Comparison of ENCODE assay signal across 9 cellular contexts in genomic region chr6:30955367-30956042, GRCh38. TPM values are rescaled to one million over a fixed set of nuclear protein-coding genes. Genes with fewer than 3 reads are reported as not detected.
A peak's percentile ranks its signal among the peaks of the same experiment; 100 is the strongest.
DNase-seq lines count a peak whose midpoint lies in the region; ATAC-seq, FAIRE-seq and TF ChIP-seq lines count a peak whose summit lies in the region.
"Had no signal": no experiment of that assay in that cellular context is flagged by ENCODE, and none has a peak within 500 bp of the region (broad histone marks: within the 10 kb centered on the region; RNA-seq: fewer than 3 reads in every experiment).

No MANE protein-coding gene starts in this region.

- H3K27ac ChIP-seq in iPS-18a (ENCODE audit: low read length), result no peak overlapping the region
- peak overlapping the region in 1 of 2 donors; percentile 12 for H3K27ac ChIP-seq in small intestine (ENCODE audit: low read depth in 1 of 2, low read length in 1 of 2)

- H3K4me3 ChIP-seq in iPS-18a (ENCODE audit: low read length), result peak overlapping the region; percentile 57
- peak overlapping the region in 1 of 2 donors; percentile 29 for H3K4me3 ChIP-seq in small intestine (ENCODE audit: low read depth in 1 of 2, low read length in 2 of 2)

- no peaks in the 10 kb centered on the region for H3K9me3 ChIP-seq in iPS-18a (ENCODE audit: control insufficient read depth, low read depth, low read length)
- H3K9me3 ChIP-seq in small intestine (ENCODE audit: control insufficient read depth, low read depth), result no peaks in the 10 kb centered on the region

- no peak overlapping the region for H3K9ac ChIP-seq in iPS-18a (ENCODE audit: low read length)

- H3K4me1 ChIP-seq in iPS-18a (ENCODE audit: control insufficient read depth, low read depth, low read length) (peaks cover 5% of the 10 kb centered on the region), small intestine (ENCODE audit: control insufficient read depth in 2 of 2, insufficient read depth in 1 of 2, low read depth in 1 of 2, low read length in 1 of 2) (peaks cover 0 to 3% of the 10 kb centered on the region in 2 donors)

- H3K27me3 ChIP-seq in iPS-18a (ENCODE audit: control insufficient read depth, insufficient read depth, low read length), result peaks cover 29% of the 10 kb centered on the region
- H3K27me3 ChIP-seq in small intestine (ENCODE audit: control insufficient read depth in 2 of 2, insufficient read depth in 2 of 2, low read length in 2 of 2), result peaks cover 0 to 6% of the 10 kb centered on the region in 2 donors

- peak; percentile 75 for DNase-seq in GM12892 (ENCODE audit: insufficient read length)
- DNase-seq in T-helper 2 cell, result peak; percentile 37 to 76 (median 58)
- DNase-seq in anterior cingulate cortex (lab: John Stamatoyannopoulos, UW), result peak in 41 of 58 donors; percentile 1 to 56 (median 23)
- DNase-seq in small intestine, result peak; percentile 51
- DNase-seq in NCI-H2196 (lab: John Stamatoyannopoulos, UW; ENCODE audit: unreplicated experiment), result no peak

- FAIRE-seq in GM12892 (lab: Jason Lieb, UNC) (peak; percentile 76), small intestine (lab: Jason Lieb, UNC) (no peak)
- FAIRE-seq: endometrium had no signal

- peak; percentile 58 for ATAC-seq in HG03432 (IDR thresholded peaks at IDR 0.05; ENCODE audit: unreplicated experiment)
- ATAC-seq in GM19463 (IDR thresholded peaks at IDR 0.05; ENCODE audit: unreplicated experiment), result no peak

- H3K36me3 ChIP-seq in iPS-18a (ENCODE audit: control insufficient read depth, low read depth, low read length) (no peaks in the 10 kb centered on the region), small intestine (ENCODE audit: control insufficient read depth in 2 of 2, insufficient read depth in 2 of 2, low read length in 2 of 2) (no peaks in the 10 kb centered on the region)

- 1 to 5% (median 2%) methylated on average over 38 to 46 of the region's 46 CpGs for WGBS in small intestine, 3 donors

- TF ChIP-seq POLR2A in GM12892 (IDR thresholded peaks at IDR 0.05; ENCODE audit: low read depth, low read length), result peak; percentile 70; the same call in 1 of the 2 replicates

RNA-seq across cellular contexts. Expression of gene MUCL3, which starts 14.7 kb away (rescaled TPM):
- polyA plus RNA-seq in GM12892 (2012; ENCODE audit: missing spikeins), result 0.49 TPM
- 1 to 10 TPM in 2 of 3 donors, under 1 TPM in 1; 0.01 to 1.1 (median 1.1) TPM for polyA plus RNA-seq in small intestine

RNA-seq across cellular contexts. Expression of gene SFTA2, which starts 23.5 kb away (rescaled TPM):
- polyA plus RNA-seq in GM12892 (2012; ENCODE audit: missing spikeins), result not detected
- polyA plus RNA-seq in small intestine, result 1 to 10 TPM in 2 of 3 donors, not detected in 1; 1.6 to 3.2 TPM

RNA-seq across cellular contexts. Expression of gene MUC21, which starts 28.0 kb away (rescaled TPM):
- not detected for polyA plus RNA-seq in GM12892 (2012; ENCODE audit: missing spikeins)
- under 1 TPM; 0.22 to 0.89 (median 0.81) TPM for polyA plus RNA-seq in small intestine

RNA-seq across cellular contexts. Expression of gene VARS2, which starts 41.5 kb away (rescaled TPM):
- polyA plus RNA-seq in GM12892 (2012; ENCODE audit: missing spikeins), result 26.5 TPM
- polyA plus RNA-seq in small intestine, result 10 to 100 TPM; 25.4 to 54.9 (median 42.0) TPM

RNA-seq across cellular contexts. Expression of gene GTF2H4, which starts 47.5 kb away (rescaled TPM):
- 20.5 TPM for polyA plus RNA-seq in GM12892 (2012; ENCODE audit: missing spikeins)
- 10 to 100 TPM; 21.5 to 22.2 (median 22.1) TPM for polyA plus RNA-seq in small intestine
